ENCODE assay signal across 11 cellular contexts in the genomic region with DNA sequence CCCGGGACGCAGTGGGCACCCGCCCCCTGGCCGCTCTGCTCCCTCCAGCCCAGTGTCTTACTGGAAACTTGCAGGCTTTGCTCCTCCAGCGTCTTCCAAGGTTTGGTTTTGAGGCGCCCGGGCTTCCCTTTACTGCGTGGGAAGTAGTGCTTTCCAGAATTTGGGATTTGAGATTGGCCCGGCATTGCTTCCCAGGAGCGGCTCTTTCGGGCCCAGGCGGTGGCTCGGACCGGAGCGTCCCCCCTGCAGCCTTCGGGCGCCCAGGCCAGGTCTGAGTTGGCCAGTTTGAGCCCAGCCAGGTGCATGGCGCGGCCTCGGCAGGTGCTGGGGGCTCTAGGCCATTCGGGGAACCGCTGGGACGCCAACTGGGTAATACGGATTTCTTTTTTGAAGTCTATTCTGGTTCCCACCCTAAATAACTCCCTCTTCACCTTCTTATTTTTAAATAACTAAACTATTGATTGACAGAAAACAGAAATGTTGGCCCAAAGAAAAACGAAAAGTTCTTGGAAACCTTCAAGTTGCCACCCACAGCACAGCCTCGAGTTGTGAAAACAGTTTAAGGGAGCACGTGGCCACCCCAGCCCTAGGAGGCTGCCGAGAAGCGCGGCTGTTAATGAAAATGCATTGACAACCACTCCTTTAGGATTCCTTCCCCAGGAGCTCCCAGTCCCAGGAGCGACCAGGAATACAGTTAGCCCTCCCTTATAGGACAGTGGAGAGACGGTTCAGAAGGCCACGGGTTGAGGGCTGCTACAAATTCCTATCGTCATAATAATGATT. TPM values are rescaled to one million over a fixed set of nuclear protein-coding genes. Genes with fewer than 3 reads are reported as not detected.
DNase-seq lines count a peak whose midpoint lies in the region; ATAC-seq, FAIRE-seq and TF ChIP-seq lines count a peak whose summit lies in the region.
"Had no signal": no experiment of that assay in that cellular context is flagged by ENCODE, and none has a peak within 500 bp of the region (broad histone marks: within the 10 kb centered on the region; RNA-seq: fewer than 3 reads in every experiment).

No MANE protein-coding gene starts in this region.

- intact Hi-C loops in activated T-helper 2 cell treated with anti-CD3 and anti-CD28 coated beads, Interferon-gamma antibody, Interleukin-2, Interleukin-4, amounts not matched to agents 10 μg/mL and 5 μg/mL and 100 μg/mL, durations not matched to agents 14 hours and 24 hours and 36 hours (cut with micrococcal nuclease): no loop called here

- no peak for FAIRE-seq in GM12892 (lab: Jason Lieb, UNC)
- FAIRE-seq: kidney had no signal

- no peak for TF ChIP-seq POLR2A in GM12892 (IDR thresholded peaks at IDR 0.05; ENCODE audit: low read depth, low read length)

- peaks cover 1% of the 10 kb centered on the region for H3K36me3 Mint-ChIP-seq in T-helper 1 cell treated with Interleukin-12 subunit alpha and Interleukin-12 subunit beta and Interleukin-4 antibody, amounts not matched to agents 30 μg/mL and 1 μg/mL, for 36 hours (ENCODE audit: low read depth)
- H3K36me3 Mint-ChIP-seq in activated T-helper 2 cell treated with anti-CD3 and anti-CD28 coated beads, Interferon-gamma antibody, Interleukin-2, Interleukin-4, amounts not matched to agents 10 μg/mL and 5 μg/mL and 100 μg/mL, durations not matched to agents 14 hours and 24 hours and 36 hours (ENCODE audit: low read depth): no peaks in the 10 kb centered on the region
- H3K36me3 Mint-ChIP-seq in immature natural killer cell: no peaks in the 10 kb centered on the region
- H3K36me3 Mint-ChIP-seq in stimulated activated naive B cell treated with anti-CD40 and anti-IgM and Interleukin-4, amounts not matched to agents 10 μg/mL and 1 μg/mL and 100 μg/mL, for 72 hours: no peaks in the 10 kb centered on the region

- peaks cover 6% of the 10 kb centered on the region for H3K4me1 Mint-ChIP-seq in T-helper 1 cell treated with Interleukin-12 subunit alpha and Interleukin-12 subunit beta and Interleukin-4 antibody, amounts not matched to agents 30 μg/mL and 1 μg/mL, for 36 hours (ENCODE audit: low read depth)
- peaks cover 6% of the 10 kb centered on the region for H3K4me1 Mint-ChIP-seq in activated T-helper 2 cell treated with anti-CD3 and anti-CD28 coated beads, Interferon-gamma antibody, Interleukin-2, Interleukin-4, amounts not matched to agents 10 μg/mL and 5 μg/mL and 100 μg/mL, durations not matched to agents 14 hours and 24 hours and 36 hours (ENCODE audit: low read depth)
- H3K4me1 Mint-ChIP-seq in immature natural killer cell: peaks cover 11 to 14% of the 10 kb centered on the region in 2 donors
- H3K4me1 Mint-ChIP-seq in stimulated activated naive B cell treated with anti-CD40 and anti-IgM and Interleukin-4, amounts not matched to agents 10 μg/mL and 1 μg/mL and 100 μg/mL, for 72 hours: peaks cover 14 to 21% of the 10 kb centered on the region in 2 donors

- peaks cover 50% of the 10 kb centered on the region for H3K27me3 Mint-ChIP-seq in T-helper 1 cell treated with Interleukin-12 subunit alpha and Interleukin-12 subunit beta and Interleukin-4 antibody, amounts not matched to agents 30 μg/mL and 1 μg/mL, for 36 hours (ENCODE audit: low read depth)
- H3K27me3 Mint-ChIP-seq in activated T-helper 2 cell treated with anti-CD3 and anti-CD28 coated beads, Interferon-gamma antibody, Interleukin-2, Interleukin-4, amounts not matched to agents 10 μg/mL and 5 μg/mL and 100 μg/mL, durations not matched to agents 14 hours and 24 hours and 36 hours (ENCODE audit: low read depth): peaks cover 56% of the 10 kb centered on the region
- H3K27me3 Mint-ChIP-seq in immature natural killer cell (ENCODE audit: low read depth in 3 of 3): peaks cover 17 to 33% (median 28%) of the 10 kb centered on the region in 3 donors
- peaks cover 48 to 51% of the 10 kb centered on the region in 2 donors for H3K27me3 Mint-ChIP-seq in stimulated activated naive B cell treated with anti-CD40 and anti-IgM and Interleukin-4, amounts not matched to agents 10 μg/mL and 1 μg/mL and 100 μg/mL, for 72 hours

- H3K9me3 Mint-ChIP-seq in T-helper 1 cell treated with Interleukin-12 subunit alpha and Interleukin-12 subunit beta and Interleukin-4 antibody, amounts not matched to agents 30 μg/mL and 1 μg/mL, for 36 hours: no peaks in the 10 kb centered on the region
- no peaks in the 10 kb centered on the region for H3K9me3 Mint-ChIP-seq in activated T-helper 2 cell treated with anti-CD3 and anti-CD28 coated beads, Interferon-gamma antibody, Interleukin-2, Interleukin-4, amounts not matched to agents 10 μg/mL and 5 μg/mL and 100 μg/mL, durations not matched to agents 14 hours and 24 hours and 36 hours
- H3K9me3 Mint-ChIP-seq in immature natural killer cell: peaks cover 0 to 2% (median 0%) of the 10 kb centered on the region in 6 donors
- no peaks in the 10 kb centered on the region for H3K9me3 Mint-ChIP-seq in stimulated activated naive B cell treated with anti-CD40 and anti-IgM and Interleukin-4, amounts not matched to agents 10 μg/mL and 1 μg/mL and 100 μg/mL, for 72 hours

- no peak overlapping the region for H3K27ac Mint-ChIP-seq in T-helper 1 cell treated with Interleukin-12 subunit alpha and Interleukin-12 subunit beta and Interleukin-4 antibody, amounts not matched to agents 30 μg/mL and 1 μg/mL, for 36 hours
- H3K27ac Mint-ChIP-seq in activated T-helper 2 cell treated with anti-CD3 and anti-CD28 coated beads, Interferon-gamma antibody, Interleukin-2, Interleukin-4, amounts not matched to agents 10 μg/mL and 5 μg/mL and 100 μg/mL, durations not matched to agents 14 hours and 24 hours and 36 hours: no peak overlapping the region
- H3K27ac Mint-ChIP-seq in immature natural killer cell: no peak overlapping the region
- peak overlapping the region; percentile 37 for H3K27ac Mint-ChIP-seq in stimulated activated naive B cell treated with anti-CD40 and anti-IgM and Interleukin-4, amounts not matched to agents 10 μg/mL and 1 μg/mL and 100 μg/mL, for 72 hours

- no peak for DNase-seq in T-helper 1 cell
- no peak for DNase-seq in activated T-helper 2 cell treated with anti-CD3 and anti-CD28 coated beads, Interferon-gamma antibody, Interleukin-2, Interleukin-4, amounts not matched to agents 10 μg/mL and 5 μg/mL and 100 μg/mL, durations not matched to agents 14 hours and 24 hours and 36 hours (ENCODE audit: low spot score)
- no peak for DNase-seq in immature natural killer cell
- no peak for DNase-seq in stimulated activated naive B cell treated with anti-CD40 and anti-IgM and Interleukin-4, amounts not matched to agents 10 μg/mL and 1 μg/mL and 100 μg/mL, for 72 hours
- no peak for DNase-seq in HuH-7 (ENCODE audit: low spot score)
- no peak for DNase-seq in GM12892 (ENCODE audit: insufficient read length)
- DNase-seq: amniotic stem cell, kidney had no signal

- H3K4me3 Mint-ChIP-seq in T-helper 1 cell treated with Interleukin-12 subunit alpha and Interleukin-12 subunit beta and Interleukin-4 antibody, amounts not matched to agents 30 μg/mL and 1 μg/mL, for 36 hours: peak overlapping the region; percentile 65
- peak overlapping the region; percentile 59 for H3K4me3 Mint-ChIP-seq in activated T-helper 2 cell treated with anti-CD3 and anti-CD28 coated beads, Interferon-gamma antibody, Interleukin-2, Interleukin-4, amounts not matched to agents 10 μg/mL and 5 μg/mL and 100 μg/mL, durations not matched to agents 14 hours and 24 hours and 36 hours (ENCODE audit: low read depth)
- peak overlapping the region; percentile 62 to 76 (median 66) for H3K4me3 Mint-ChIP-seq in immature natural killer cell
- peak overlapping the region; percentile 76 to 79 for H3K4me3 Mint-ChIP-seq in stimulated activated naive B cell treated with anti-CD40 and anti-IgM and Interleukin-4, amounts not matched to agents 10 μg/mL and 1 μg/mL and 100 μg/mL, for 72 hours

- ATAC-seq in stimulated activated naive B cell treated with anti-CD40 and anti-IgM and Interleukin-4, amounts not matched to agents 10 μg/mL and 1 μg/mL and 100 μg/mL, for 72 hours (replicated peaks): no peak
- no peak for ATAC-seq in HG02798 (IDR thresholded peaks at IDR 0.05; ENCODE audit: poor library complexity, unreplicated experiment)

RNA-seq across cellular contexts. Expression of a gene that starts 0.8 kb away (rescaled TPM):
- total RNA-seq in activated T-helper 2 cell treated with anti-CD3 and anti-CD28 coated beads, Interferon-gamma antibody, Interleukin-2, Interleukin-4, amounts not matched to agents 10 μg/mL and 5 μg/mL and 100 μg/mL, durations not matched to agents 14 hours and 24 hours and 36 hours: not detected in 2 replicates
- polyA plus RNA-seq in immature natural killer cell: not detected
- polyA plus RNA-seq in GM12892 (2012; ENCODE audit: missing spikeins): not detected
- total RNA-seq: SK-MEL-5 had no signal
